In the genomic region with DNA sequence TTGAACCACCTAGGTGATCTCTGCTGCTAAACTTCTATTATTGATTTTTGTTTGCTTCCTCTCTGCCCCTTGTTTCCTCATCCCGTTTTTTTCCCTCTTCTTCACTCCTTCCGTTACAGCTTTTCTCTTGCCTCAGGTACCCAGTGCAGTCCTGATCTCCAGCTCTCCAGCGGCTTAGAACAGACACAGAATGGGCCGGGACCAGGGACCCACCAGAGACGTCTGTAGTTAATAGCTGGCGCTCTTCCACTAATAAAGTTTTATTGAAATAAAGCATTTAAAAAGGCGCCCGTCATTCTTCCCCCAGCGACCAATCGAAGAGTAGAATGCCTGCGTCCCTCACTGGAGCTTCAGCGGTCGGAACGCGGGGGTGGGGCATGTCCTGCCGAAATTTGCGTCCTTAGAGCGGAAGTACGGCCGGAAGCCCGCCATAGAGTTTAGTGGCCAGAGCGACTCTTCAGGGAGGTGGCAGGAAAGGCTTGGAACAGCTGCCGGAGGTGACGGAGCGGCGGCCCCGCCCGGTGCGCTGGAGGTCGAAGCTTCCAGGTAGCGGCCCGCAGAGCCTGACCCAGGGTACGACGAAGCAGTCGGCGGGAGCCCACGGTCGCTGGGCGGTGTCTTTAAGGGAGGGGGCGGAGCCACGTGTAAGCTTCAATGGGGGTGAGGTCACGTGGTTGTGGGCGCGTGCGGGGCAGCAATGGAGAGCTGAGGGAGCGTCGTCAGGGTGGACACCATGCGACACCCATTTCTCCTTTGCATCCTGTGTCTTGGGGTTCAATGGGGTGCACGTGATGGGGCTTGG, we compare ENCODE assay signal across 8 cellular contexts. TPM values are rescaled to one million over a fixed set of nuclear protein-coding genes. Genes with fewer than 3 reads are reported as not detected.
DNase-seq lines count a peak whose midpoint lies in the region; ATAC-seq and TF ChIP-seq lines count a peak whose summit lies in the region.

A gene with protein sequence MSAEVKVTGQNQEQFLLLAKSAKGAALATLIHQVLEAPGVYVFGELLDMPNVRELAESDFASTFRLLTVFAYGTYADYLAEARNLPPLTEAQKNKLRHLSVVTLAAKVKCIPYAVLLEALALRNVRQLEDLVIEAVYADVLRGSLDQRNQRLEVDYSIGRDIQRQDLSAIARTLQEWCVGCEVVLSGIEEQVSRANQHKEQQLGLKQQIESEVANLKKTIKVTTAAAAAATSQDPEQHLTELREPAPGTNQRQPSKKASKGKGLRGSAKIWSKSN (plus strand): TSS at position 440 of the 802 bp plus-strand sequence. CDS start 611 bp downstream, outside the sequence.

- no peaks in the 10 kb centered on the region for H3K9me3 ChIP-seq in ovary
- no peaks in the 10 kb centered on the region for H3K9me3 ChIP-seq in thyroid gland

- H3K4me3 Mint-ChIP-seq in activated naive CD8-positive, alpha-beta T cell treated with anti-CD3 and anti-CD28 coated beads, Interleukin-2, amount 50 U/mL, for 24 hours: peak within 1 kb of the TSS; percentile 89

- H3K27ac Mint-ChIP-seq in activated naive CD8-positive, alpha-beta T cell treated with anti-CD3 and anti-CD28 coated beads, Interleukin-2, amount 50 U/mL, for 24 hours: peak within 1 kb of the TSS; percentile 92

- TF ChIP-seq POLR2A in ovary (IDR thresholded peaks at IDR 0.05) (peak; percentile 66), thyroid gland (IDR thresholded peaks at IDR 0.05) (peak in 1 of 2 donors; percentile 64)

- H3K4me3 ChIP-seq in GM12865 (ENCODE audit: low read depth, low read length): peak within 1 kb of the TSS; percentile 70
- H3K4me3 ChIP-seq in ovary: peak within 1 kb of the TSS; percentile 72
- H3K4me3 ChIP-seq in thyroid gland (replicated peaks in 1 of 3): peak within 1 kb of the TSS; percentile 29 to 47 (median 37)

- H3K36me3 ChIP-seq in ovary (no peaks in the 10 kb centered on the region), thyroid gland (peaks cover 9 to 11% of the 10 kb centered on the region in 2 donors)

- H3K4me1 ChIP-seq in ovary (ENCODE audit: insufficient read depth) (peaks cover 4% of the 10 kb centered on the region), thyroid gland (peaks cover 4 to 11% of the 10 kb centered on the region in 2 donors)

- no peaks in the 10 kb centered on the region for H3K9me3 Mint-ChIP-seq in activated naive CD8-positive, alpha-beta T cell treated with anti-CD3 and anti-CD28 coated beads, Interleukin-2, amount 50 U/mL, for 24 hours

- H3K4me1 Mint-ChIP-seq in activated naive CD8-positive, alpha-beta T cell treated with anti-CD3 and anti-CD28 coated beads, Interleukin-2, amount 50 U/mL, for 24 hours: peaks cover 30% of the 10 kb centered on the region

- DNase-seq in GM12865 (ENCODE audit: low read depth) (peak; percentile 100), NCI-H1417 treated with DMSO at 0.1 percent for 48 hours (lab: John Stamatoyannopoulos, UW) (peak; percentile 99), SW480 (ENCODE audit: low spot score) (peak; percentile 100), Right ventricle myocardium inferior (ENCODE audit: missing footprints) (peak; percentile 99), ovary (peak; percentile 94 to 97 (median 95)), thyroid gland (peak; percentile 99)
- DNase-seq in activated naive CD8-positive, alpha-beta T cell treated with anti-CD3 and anti-CD28 coated beads, Interleukin-2, amount 50 U/mL, for 24 hours: peak; percentile 98

- peak within 1 kb of the TSS; percentile 6 to 78 for H3K27ac ChIP-seq in ovary
- peak within 1 kb of the TSS; percentile 51 to 69 (median 66) for H3K27ac ChIP-seq in thyroid gland

- TF ChIP-seq CTCF in GM12865 (IDR thresholded peaks at IDR 0.05; ENCODE audit: insufficient read depth, low read depth, low read length, missing control alignments): no peak
- no peak for TF ChIP-seq CTCF in ovary (IDR thresholded peaks at IDR 0.05)
- TF ChIP-seq CTCF in thyroid gland (IDR thresholded peaks at IDR 0.05): peak in 1 of 6 experiments; percentile 6

- 0 to 1% (median 1%) methylated on average over 48 to 49 of the region's 49 CpGs for WGBS in ovary, 3 donors
- 0 to 1% methylated on average over 28 of the region's 49 CpGs for WGBS in thyroid gland, 2 donors

- TF ChIP-seq EP300 in ovary (IDR thresholded peaks at IDR 0.05): peak; percentile 20

- peaks cover 13% of the 10 kb centered on the region for H3K36me3 Mint-ChIP-seq in activated naive CD8-positive, alpha-beta T cell treated with anti-CD3 and anti-CD28 coated beads, Interleukin-2, amount 50 U/mL, for 24 hours (ENCODE audit: low read depth)

- H3K27me3 ChIP-seq in ovary (no peaks in the 10 kb centered on the region), thyroid gland (no peaks in the 10 kb centered on the region)

- intact Hi-C loops in Right ventricle myocardium inferior (cut with DNase I) (loop anchor here (2.0 to 10.0 kb wide), 2 partner anchors 35 to 59 kb away; a partner anchor contains a TSS), ovary (cut with DNase I) (no loop called here), thyroid gland (cut with DNase I) (loop anchor here (10.0 kb wide), 1 partner anchor 59 kb away; a partner anchor contains a TSS)

- ATAC-seq in HG02763 (IDR thresholded peaks at IDR 0.05; ENCODE audit: unreplicated experiment) (peak; percentile 95), Right ventricle myocardium inferior (peak; percentile 99)
- ATAC-seq in activated naive CD8-positive, alpha-beta T cell treated with anti-CD3 and anti-CD28 coated beads, Interleukin-2, amount 50 U/mL, for 24 hours: peak; percentile 99

- no peaks in the 10 kb centered on the region for H3K27me3 Mint-ChIP-seq in activated naive CD8-positive, alpha-beta T cell treated with anti-CD3 and anti-CD28 coated beads, Interleukin-2, amount 50 U/mL, for 24 hours

RNA-seq across cellular contexts. Expression of the gene that starts here (rescaled TPM):
- 83.1 TPM for total RNA-seq in Right ventricle myocardium inferior
- 10 to 100 TPM; 36.4 to 61.4 (median 48.4) TPM for total RNA-seq in ovary
- polyA plus RNA-seq in ovary: 10 to 100 TPM; 45.7 to 74.8 TPM
- total RNA-seq in thyroid gland: 10 to 100 TPM; 44.5 to 86.7 (median 63.1) TPM

Comparison
In these comparisons a context has a peak if more than half of its experiments do, and no peak if none do; other contexts are left out.
1. Peak in every context shown above with its lines: DNase-seq, ATAC-seq, H3K4me3 ChIP-seq and H3K27ac ChIP-seq.
2. intact Hi-C loops: an anchor here in Right ventricle myocardium inferior (2.0 to 10.0 kb wide) and thyroid gland (10.0 kb wide); none called in ovary.